ENCODE assay signal across 14 cellular contexts in genomic region chr14:61512508-61512907, GRCh38.
A peak's percentile ranks its signal among the peaks of the same experiment; 100 is the strongest.
DNase-seq lines count a peak whose midpoint lies in the region; ATAC-seq, FAIRE-seq and TF ChIP-seq lines count a peak whose summit lies in the region.
"Had no signal": no experiment of that assay in that cellular context is flagged by ENCODE, and none has a peak within 500 bp of the region (broad histone marks: within the 10 kb centered on the region; RNA-seq: fewer than 3 reads in every experiment).

No MANE protein-coding gene starts in this region.

- DNase-seq in A549 (ENCODE audit: low read depth in 1 of 2, low spot score in 1 of 2) = no peak
- DNase-seq in GM04504 (ENCODE audit: low read depth) = peak; percentile 77
- peak; percentile 49 for DNase-seq in astrocyte of the cerebellum (ENCODE audit: low read depth)
- no peak for DNase-seq in keratinocyte (ENCODE audit: low read depth, low spot score)
- DNase-seq in pancreas = no peak
- DNase-seq in AG08396 (ENCODE audit: low spot score) = no peak
- DNase-seq: activated gamma-delta T cell, kidney, NCI-H1092, nucleus accumbens, upper lobe of left lung had no signal

- H3K4me1 ChIP-seq in A549 (peaks cover 58% of the 10 kb centered on the region), keratinocyte (ENCODE audit: control insufficient read depth, extremely low read depth, insufficient read depth, low read length) (peaks cover 27% of the 10 kb centered on the region), pancreas (peaks cover 21 to 55% (median 38%) of the 10 kb centered on the region in 3 donors)

- no peaks in the 10 kb centered on the region for H3K27me3 ChIP-seq in keratinocyte (ENCODE audit: control insufficient read depth, extremely low read depth, insufficient read depth, low read length)
- no peaks in the 10 kb centered on the region for H3K27me3 ChIP-seq in pancreas
- H3K27me3 ChIP-seq: upper lobe of left lung had no signal

- H3K4me3 ChIP-seq in A549 (no peak overlapping the region), astrocyte of the cerebellum (ENCODE audit: low read depth, low read length) (no peak overlapping the region), keratinocyte (ENCODE audit: control insufficient read depth in 2 of 3, extremely low read depth in 1 of 3, insufficient read depth in 2 of 3, low read depth in 1 of 3, low read length in 3 of 3) (no peak overlapping the region), pancreas (no peak overlapping the region)
- H3K4me3 ChIP-seq: upper lobe of left lung had no signal

- peak overlapping the region; percentile 35 for H3K4me2 ChIP-seq in A549
- H3K4me2 ChIP-seq in keratinocyte (ENCODE audit: control insufficient read depth, extremely low read depth, insufficient read depth, low read depth, low read length) = peak overlapping the region; percentile 55

- no peak for TF ChIP-seq POLR2A in A549 (IDR thresholded peaks at IDR 0.05; ENCODE audit: low read length)

- no peaks in the 10 kb centered on the region for H3K9me1 ChIP-seq in keratinocyte (ENCODE audit: control insufficient read depth, extremely low read depth, insufficient read depth, low read length)

- in situ Hi-C loops in astrocyte of the cerebellum (cut with HindIII; ENCODE audit: low sequenced_read_pairs) = no loop called here

- no peak overlapping the region for H2AFZ ChIP-seq in keratinocyte (ENCODE audit: control insufficient read depth, low read length)

- TF ChIP-seq EP300 in A549 (IDR thresholded peaks at IDR 0.05) = peak in 1 of 2 experiments; percentile 70; a peak in 1 of 5 replicates

- CTCF ChIA-PET in A549 (lab: Yijun Ruan, JAX) = interaction anchor here (0.7 to 2.5 kb wide), 4 partner anchors 11 to 37 kb away, joined by 3 to 9 read pairs (median 3); no protein-coding TSS in a partner anchor

- no peak for TF ChIP-seq CTCF in A549 (IDR thresholded peaks at IDR 0.05)
- no peak for TF ChIP-seq CTCF in astrocyte of the cerebellum (IDR thresholded peaks at IDR 0.05; ENCODE audit: low read depth, low read length, missing control alignments)
- TF ChIP-seq CTCF in keratinocyte (optimal IDR thresholded peaks at IDR 0.05 in 1 of 3, IDR thresholded peaks at IDR 0.05 in 1 of 3, conservative IDR thresholded peaks at IDR 0.05 in 1 of 3; ENCODE audit: extremely low read depth in 1 of 3, insufficient read depth in 2 of 3, low read length in 3 of 3) = no peak
- no peak for TF ChIP-seq CTCF in pancreas (IDR thresholded peaks at IDR 0.05)

- intact Hi-C loops in pancreas (cut with DNase I) = no loop called here

- TF ChIP-seq RAD21 in A549 (conservative IDR thresholded peaks at IDR 0.05 in 1 of 2, IDR thresholded peaks at IDR 0.05 in 1 of 2) = no peak

- H3K27ac ChIP-seq in A549 (peak overlapping the region; percentile 66 to 81), keratinocyte (ENCODE audit: control insufficient read depth, insufficient read depth, low read length) (peak overlapping the region; percentile 56), pancreas (peak overlapping the region in 2 of 4 donors; percentile 64 to 77)
- H3K27ac ChIP-seq: C4-2B had no signal

- H3K36me3 ChIP-seq in keratinocyte (ENCODE audit: control insufficient read depth in 2 of 2, extremely low read depth in 1 of 2, insufficient read depth in 2 of 2, low read length in 2 of 2) (no peaks in the 10 kb centered on the region), pancreas (no peaks in the 10 kb centered on the region)
- H3K36me3 ChIP-seq: upper lobe of left lung had no signal

- FAIRE-seq in A549 (lab: Jason Lieb, UNC) (no peak), keratinocyte (lab: Jason Lieb, UNC) (peak; percentile 9), pancreas (lab: Jason Lieb, UNC) (no peak)
- FAIRE-seq: kidney had no signal

- H3K9ac ChIP-seq in keratinocyte (ENCODE audit: control insufficient read depth, extremely low read depth, insufficient read depth, low read length) = no peak overlapping the region

- ATAC-seq in A549 = 0 out of 6 replicates have a peak, but pooled peaks of 1 of the 2 experiments have one; percentile 9
- ATAC-seq in pancreas = no peak
- no peak for ATAC-seq in GM21825 (IDR thresholded peaks at IDR 0.05; ENCODE audit: unreplicated experiment)
- ATAC-seq in HG02852 (IDR thresholded peaks at IDR 0.05; ENCODE audit: unreplicated experiment) = no peak

- POLR2A ChIA-PET in A549 (lab: Yijun Ruan, JAX) = interaction anchor here (0.9 kb wide), 1 partner anchor 15 kb away, joined by 5 read pairs; no protein-coding TSS in a partner anchor

- H4K20me1 ChIP-seq in keratinocyte (ENCODE audit: control insufficient read depth, extremely low read depth, insufficient read depth, low read length) = no peaks in the 10 kb centered on the region

- H3K9me3 ChIP-seq in A549 (no peaks in the 10 kb centered on the region), keratinocyte (ENCODE audit: control insufficient read depth, low read depth, low read length) (no peaks in the 10 kb centered on the region), pancreas (no peaks in the 10 kb centered on the region)
- H3K9me3 ChIP-seq: upper lobe of left lung had no signal

- dilution Hi-C loops in keratinocyte (cut with MboI; ENCODE audit: extremely low pct_ligation_motif_present, low sequenced_read_pairs) = no loop called here

- H3K79me2 ChIP-seq in keratinocyte (ENCODE audit: control insufficient read depth, insufficient read depth, low read length) = no peaks in the 10 kb centered on the region

TF ChIP-seq in A549, 52 proteins besides CTCF, POLR2A, EP300 and RAD21:
- TF ChIP-seq ZNF302 (CRISPR knock-in tag; IDR thresholded peaks at IDR 0.05) = no peak
- TF ChIP-seq JUN (IDR thresholded peaks at IDR 0.05) = peak in 1 of 2 experiments; percentile 24; a peak in 1 of 5 replicates
- TF ChIP-seq HDAC2 (IDR thresholded peaks at IDR 0.05) = no peak
- no peak for TF ChIP-seq FOSL2 (IDR thresholded peaks at IDR 0.05)
- peak; percentile 66 for TF ChIP-seq FOSL2 (CRISPR knock-in tag; IDR thresholded peaks at IDR 0.05)
- peak in 1 of 2 experiments; percentile 18; a peak in 1 of 4 replicates for TF ChIP-seq CEBPB (IDR thresholded peaks at IDR 0.05)
- peak; percentile 37; the same call in 1 of the 2 replicates for TF ChIP-seq JUNB (IDR thresholded peaks at IDR 0.05)
- no peak for TF ChIP-seq KDM1A (IDR thresholded peaks at IDR 0.05; ENCODE audit: low read depth)
- TF ChIP-seq HMGXB4 (CRISPR knock-in tag; IDR thresholded peaks at IDR 0.05; ENCODE audit: borderline replicate concordance) = no peak

Comparison
In these comparisons a context has a peak if more than half of its experiments do, and no peak if none do; other contexts are left out.
1. DNase-seq: peak in GM04504 (single experiment) and astrocyte of the cerebellum (single experiment); none in A549 (0 of 2), keratinocyte (single experiment), pancreas (0 of 6) and AG08396 (single experiment).